1 cellular context compared by ENCODE assay signal in genomic region chr20:1274485-1275313, GRCh38.
TF ChIP-seq lines count a peak whose summit lies in the region.

No MANE protein-coding gene starts in this region.

TF ChIP-seq in H1, 55 proteins besides CTCF, POLR2A, EP300 and RAD21:
- TF ChIP-seq ATF3 (IDR thresholded peaks at IDR 0.05; ENCODE audit: insufficient read depth, low read depth, low read length) (no peak), BCL11A (IDR thresholded peaks at IDR 0.05; ENCODE audit: low read depth in 2 of 2, low read length in 2 of 2) (no peak), HDAC6 (IDR thresholded peaks at IDR 0.05; ENCODE audit: low read depth, low read length) (no peak), FOSL1 (IDR thresholded peaks at IDR 0.05; ENCODE audit: insufficient read depth, low read depth, low read length) (no peak), SP1 (IDR thresholded peaks at IDR 0.05; ENCODE audit: low read depth, low read length) (no peak), RFX5 (IDR thresholded peaks at IDR 0.05; ENCODE audit: borderline replicate concordance, low read depth, low read length) (no peak), E2F6 (IDR thresholded peaks at IDR 0.05) (no peak), NANOG (IDR thresholded peaks at IDR 0.05; ENCODE audit: insufficient read depth, low read depth, low read length, poor library complexity, severe bottlenecking) (no peak), BACH1 (IDR thresholded peaks at IDR 0.05; ENCODE audit: low read length) (no peak), CTBP2 (IDR thresholded peaks at IDR 0.05; ENCODE audit: borderline replicate concordance, insufficient read depth, insufficient read length, low read length) (no peak), CBX8 (IDR thresholded peaks at IDR 0.05; ENCODE audit: borderline replicate concordance, low read depth, low read length) (no peak), CHD1 (IDR thresholded peaks at IDR 0.05; ENCODE audit: low read depth, low read length) (no peak), SIX5 (IDR thresholded peaks at IDR 0.05; ENCODE audit: low read depth, low read length) (no peak), KDM5A (IDR thresholded peaks at IDR 0.05; ENCODE audit: low read length) (no peak), KDM4A (IDR thresholded peaks at IDR 0.05; ENCODE audit: low read depth, low read length, severe bottlenecking) (no peak), GABPA (IDR thresholded peaks at IDR 0.05; ENCODE audit: borderline replicate concordance, insufficient read depth, low read length) (no peak), HDAC2 (IDR thresholded peaks at IDR 0.05; ENCODE audit: borderline replicate concordance in 1 of 2, low read depth in 2 of 2, low read length in 2 of 2) (no peak), RBBP5 (IDR thresholded peaks at IDR 0.05; ENCODE audit: borderline replicate concordance, low read depth, low read length) (no peak), MAFK (IDR thresholded peaks at IDR 0.05; ENCODE audit: low read depth, low read length) (no peak)
